ENCODE assay signal across 18 cellular contexts in the genomic region with DNA sequence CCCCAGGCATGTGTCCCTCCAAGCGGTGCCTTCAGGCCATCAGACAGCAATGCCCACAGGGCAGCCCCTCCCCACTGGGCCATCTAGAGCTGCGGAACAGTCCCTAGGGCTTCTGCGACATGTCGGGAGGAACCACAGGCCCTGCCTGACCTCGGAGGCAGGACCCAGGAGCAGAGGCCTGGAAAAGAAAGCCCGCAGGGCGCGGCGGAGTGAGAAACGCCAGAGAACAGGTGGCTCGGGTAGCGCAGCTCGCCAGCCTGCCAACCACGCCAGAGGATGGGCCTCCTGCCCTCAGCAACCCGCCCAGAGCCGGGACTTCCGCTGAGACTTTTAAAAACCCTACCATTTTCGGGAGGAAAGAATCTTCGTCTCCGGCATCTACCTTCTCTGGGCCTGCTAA. TPM values are rescaled to one million over a fixed set of nuclear protein-coding genes. Genes with fewer than 3 reads are reported as not detected.
DNase-seq lines count a peak whose midpoint lies in the region; ATAC-seq lines count a peak whose summit lies in the region.
"Had no signal": no experiment of that assay in that cellular context is flagged by ENCODE, and none has a peak within 500 bp of the region (broad histone marks: within the 10 kb centered on the region; RNA-seq: fewer than 3 reads in every experiment).

No MANE protein-coding gene starts in this region.

- no peak overlapping the region for H3K4me3 ChIP-seq in neuronal stem cell (ENCODE audit: low read length in 2 of 2)
- H3K4me3 ChIP-seq: PC-9 had no signal

- H3K9me3 Mint-ChIP-seq in stimulated activated naive B cell treated with anti-CD40 and anti-IgM and Interleukin-4, amounts not matched to agents 10 μg/mL and 1 μg/mL and 100 μg/mL, for 72 hours = peaks cover 10 to 11% of the 10 kb centered on the region in 2 donors

- peaks cover 4 to 8% of the 10 kb centered on the region in 2 donors for H3K4me1 ChIP-seq in neuronal stem cell (ENCODE audit: control insufficient read depth in 2 of 2, insufficient read depth in 1 of 2, low read depth in 1 of 2, low read length in 2 of 2)

- H3K4me3 Mint-ChIP-seq in T-helper 17 cell = no peak overlapping the region
- H3K4me3 Mint-ChIP-seq in stimulated activated naive B cell treated with anti-CD40 and anti-IgM and Interleukin-4, amounts not matched to agents 10 μg/mL and 1 μg/mL and 100 μg/mL, for 72 hours = peak overlapping the region in 1 of 2 donors; percentile 41

- H4K8ac ChIP-seq in neuronal stem cell (ENCODE audit: low read depth, low read length) = no peak overlapping the region

- H3K4me1 Mint-ChIP-seq in T-helper 17 cell = no peaks in the 10 kb centered on the region
- H3K4me1 Mint-ChIP-seq in stimulated activated naive B cell treated with anti-CD40 and anti-IgM and Interleukin-4, amounts not matched to agents 10 μg/mL and 1 μg/mL and 100 μg/mL, for 72 hours = peaks cover 27 to 51% of the 10 kb centered on the region in 2 donors

- peak overlapping the region; percentile 96 for H2AK5ac ChIP-seq in neuronal stem cell (ENCODE audit: low read depth, low read length)

- H3K27ac Mint-ChIP-seq in T-helper 17 cell = no peak overlapping the region
- H3K27ac Mint-ChIP-seq in stimulated activated naive B cell treated with anti-CD40 and anti-IgM and Interleukin-4, amounts not matched to agents 10 μg/mL and 1 μg/mL and 100 μg/mL, for 72 hours = peak overlapping the region; percentile 62

- no peaks in the 10 kb centered on the region for H3K79me1 ChIP-seq in neuronal stem cell (ENCODE audit: low read depth, low read length)

- no peak overlapping the region for H3K4ac ChIP-seq in neuronal stem cell (ENCODE audit: low read length)

- no peak overlapping the region for H3K14ac ChIP-seq in neuronal stem cell (ENCODE audit: low read length)

- no peak overlapping the region for H2AFZ ChIP-seq in neuronal stem cell (ENCODE audit: low read length)
- H2AFZ ChIP-seq: PC-9 had no signal

- ATAC-seq in GM18498 (IDR thresholded peaks at IDR 0.05; ENCODE audit: unreplicated experiment) (peak; percentile 24), T-helper 17 cell (peak; percentile 46), HG03442 (IDR thresholded peaks at IDR 0.05; ENCODE audit: unreplicated experiment) (no peak)
- ATAC-seq in stimulated activated naive B cell treated with anti-CD40 and anti-IgM and Interleukin-4, amounts not matched to agents 10 μg/mL and 1 μg/mL and 100 μg/mL, for 72 hours (replicated peaks) = peak in 1 of 2 donors; percentile 64
- ATAC-seq: Right ventricle myocardium inferior had no signal

- H3K9ac ChIP-seq in neuronal stem cell (ENCODE audit: low read depth, low read length, poor library complexity) = no peak overlapping the region
- H3K9ac ChIP-seq: SK-N-SH had no signal

- no peaks in the 10 kb centered on the region for H3K36me3 ChIP-seq in neuronal stem cell (replicated peaks in 1 of 2; ENCODE audit: control insufficient read depth in 2 of 2, insufficient read depth in 2 of 2, low read length in 2 of 2)

- H3K27ac ChIP-seq in neuronal stem cell (replicated peaks; ENCODE audit: low read length) = no peak overlapping the region
- H3K27ac ChIP-seq: PC-9 had no signal

- H2BK15ac ChIP-seq in neuronal stem cell (ENCODE audit: low read length) = peak overlapping the region; percentile 77

- H3K4me2 ChIP-seq in neuronal stem cell (ENCODE audit: insufficient read depth, low read length, poor library complexity, severe bottlenecking) = no peak overlapping the region
- H3K4me2 ChIP-seq: PC-9, SK-N-SH had no signal

- no peaks in the 10 kb centered on the region for H3K36me3 Mint-ChIP-seq in T-helper 17 cell (ENCODE audit: low read depth)
- H3K36me3 Mint-ChIP-seq in stimulated activated naive B cell treated with anti-CD40 and anti-IgM and Interleukin-4, amounts not matched to agents 10 μg/mL and 1 μg/mL and 100 μg/mL, for 72 hours = peaks cover 9 to 18% of the 10 kb centered on the region in 2 donors

- H3K9me3 ChIP-seq in T-helper 17 cell (ENCODE audit: control insufficient read depth, low read length, poor library complexity, severe bottlenecking) (no peaks in the 10 kb centered on the region), neuronal stem cell (replicated peaks in 1 of 2; ENCODE audit: control insufficient read depth in 2 of 2, insufficient read depth in 1 of 2, low read depth in 1 of 2, low read length in 2 of 2) (peaks cover 0 to 2% of the 10 kb centered on the region in 2 donors)
- H3K9me3 ChIP-seq: SK-N-SH had no signal

- no peak overlapping the region for H4K91ac ChIP-seq in neuronal stem cell (ENCODE audit: low read depth, low read length, poor library complexity)

- no peak for DNase-seq in T-helper 17 cell
- no peak for DNase-seq in neuronal stem cell (ENCODE audit: low spot score)
- peak; percentile 44 for DNase-seq in stimulated activated naive B cell treated with anti-CD40 and anti-IgM and Interleukin-4, amounts not matched to agents 10 μg/mL and 1 μg/mL and 100 μg/mL, for 72 hours
- no peak for DNase-seq in NCI-H526 (lab: John Stamatoyannopoulos, UW)
- no peak for DNase-seq in DMS153 (lab: John Stamatoyannopoulos, UW)
- DNase-seq: DMS 273 treated with DMSO at 0.1 percent for 48 hours, EL, HCEC 1CT, NCI-H1092, NCI-H2227 treated with DMSO at 0.1 percent for 48 hours, NCI-H69, PC-9 had no signal

- no peak overlapping the region for H2BK12ac ChIP-seq in neuronal stem cell (ENCODE audit: low read length)

- H3K23ac ChIP-seq in neuronal stem cell (ENCODE audit: low read depth, low read length, poor library complexity) = peak overlapping the region; percentile 61

- H2BK120ac ChIP-seq in neuronal stem cell (ENCODE audit: low read depth, low read length) = no peak overlapping the region

- peaks cover 0 to 2% (median 0%) of the 10 kb centered on the region in 3 experiments for H3K27me3 ChIP-seq in neuronal stem cell (ENCODE audit: control insufficient read depth in 3 of 3, insufficient read depth in 3 of 3, low read depth in 1 of 3, low read length in 3 of 3)

- peaks cover 7% of the 10 kb centered on the region for H3K27me3 Mint-ChIP-seq in T-helper 17 cell
- no peaks in the 10 kb centered on the region for H3K27me3 Mint-ChIP-seq in stimulated activated naive B cell treated with anti-CD40 and anti-IgM and Interleukin-4, amounts not matched to agents 10 μg/mL and 1 μg/mL and 100 μg/mL, for 72 hours

- H2BK5ac ChIP-seq in neuronal stem cell (ENCODE audit: low read length) = no peak overlapping the region

- no CpG with 5 or more reads among the region's 20 CpGs for WGBS in neuronal stem cell (ENCODE audit: extremely low coverage in 2 of 2, insufficient read length in 2 of 2, insufficient replicate concordance in 1 of 2), 2 donors

- no peak overlapping the region for H3K18ac ChIP-seq in neuronal stem cell (ENCODE audit: low read length)

RNA-seq across cellular contexts. Expression of a gene that starts 0.7 kb away (rescaled TPM):
- total RNA-seq in T-helper 17 cell = under 1 TPM in 1 of 2 donors, not detected in 1; 0.65 TPM
- not detected for polyA plus RNA-seq in neuronal stem cell (2013, experiment 1 of 2)
- polyA plus RNA-seq in neuronal stem cell (2013, experiment 2 of 2) = not detected
- total RNA-seq: HT1080, PC-9, Right ventricle myocardium inferior had no signal
- polyA plus RNA-seq: BJ, SK-N-SH had no signal

RNA-seq across cellular contexts. Expression of a gene that starts 7.0 kb away (rescaled TPM):
- not detected for total RNA-seq in T-helper 17 cell
- 0.03 TPM for polyA plus RNA-seq in neuronal stem cell (2013, experiment 1 of 2)
- polyA plus RNA-seq in neuronal stem cell (2013, experiment 2 of 2) = 0.08 TPM
- total RNA-seq: HT1080, PC-9 had no signal
- polyA plus RNA-seq: BJ had no signal

RNA-seq across cellular contexts. Expression of a gene that starts 9.0 kb away (rescaled TPM):
- total RNA-seq in T-helper 17 cell = not detected
- polyA plus RNA-seq in neuronal stem cell (2013, experiment 1 of 2) = not detected
- not detected for polyA plus RNA-seq in neuronal stem cell (2013, experiment 2 of 2)
- total RNA-seq: HT1080, PC-9 had no signal
- polyA plus RNA-seq: BJ, SK-N-SH had no signal

RNA-seq across cellular contexts. Expression of a gene that starts 14.6 kb away (rescaled TPM):
- total RNA-seq in T-helper 17 cell = under 1 TPM in 1 of 2 donors, not detected in 1; 0.90 TPM
- 0.10 TPM for polyA plus RNA-seq in neuronal stem cell (2013, experiment 1 of 2)
- polyA plus RNA-seq in neuronal stem cell (2013, experiment 2 of 2) = 0.12 TPM
- total RNA-seq: HT1080 had no signal
- polyA plus RNA-seq: BJ, SK-N-SH had no signal

RNA-seq across cellular contexts. Expression of a gene that starts 33.8 kb away (rescaled TPM):
- 10 to 100 TPM; 16.5 to 21.8 TPM for total RNA-seq in T-helper 17 cell
- polyA plus RNA-seq in neuronal stem cell (2013, experiment 1 of 2) = 30.7 TPM
- polyA plus RNA-seq in neuronal stem cell (2013, experiment 2 of 2) = 29.9 TPM
